Comparison of ENCODE assay signal across 25 cellular contexts in genomic region chr3:68631810-68632545, GRCh38.
"Had no signal": no experiment of that assay in that cellular context is flagged by ENCODE, and none has a peak within 500 bp of the region (broad histone marks: within the 10 kb centered on the region; RNA-seq: fewer than 3 reads in every experiment).

No MANE protein-coding gene starts in this region.

- H3K36me3 Mint-ChIP-seq: activated naive CD8-positive, alpha-beta T cell; natural killer cell treated with Interleukin-12 subunit alpha and Interleukin-12 subunit beta and Interleukin-15 and Interleukin-18, amount 100 ng/mL, for 72 hours had no signal

- H3K4me1 ChIP-seq: adrenal gland, breast epithelium, heart left ventricle, pancreas, psoas muscle, right atrium auricular region, spleen, upper lobe of right lung had no signal

- H3K27me3 ChIP-seq: adrenal gland, breast epithelium, heart left ventricle, pancreas, right atrium auricular region, spleen, upper lobe of right lung had no signal

- H3K4me1 Mint-ChIP-seq: central memory CD8-positive, alpha-beta T cell had no signal

- H3K9me3 Mint-ChIP-seq: activated T-cell treated with anti-CD3 and anti-CD28 coated beads, Interleukin-2, amount 50 U/mL, for 4 hours; activated T-helper 2 cell treated with anti-CD3 and anti-CD28 coated beads, Interferon-gamma antibody, Interleukin-2, Interleukin-4, amounts not matched to agents 10 μg/mL and 5 μg/mL and 100 μg/mL, durations not matched to agents 14 hours and 24 hours and 36 hours had no signal

- H3K36me3 ChIP-seq: adrenal gland, breast epithelium, heart left ventricle, pancreas, right atrium auricular region, spleen, thoracic aorta, upper lobe of right lung had no signal

- H3K27me3 Mint-ChIP-seq: natural killer cell treated with Interleukin-12 subunit alpha and Interleukin-12 subunit beta and Interleukin-15 and Interleukin-18, amount 100 ng/mL, for 72 hours had no signal

- H3K27ac ChIP-seq: adrenal gland, breast epithelium, dorsolateral prefrontal cortex, heart left ventricle, pancreas, psoas muscle, right atrium auricular region, spleen, thoracic aorta, upper lobe of right lung, VCaP had no signal

- H3K27ac Mint-ChIP-seq: activated naive CD8-positive, alpha-beta T cell; activated T-helper 2 cell treated with anti-CD3 and anti-CD28 coated beads, Interferon-gamma antibody, Interleukin-2, Interleukin-4, amounts not matched to agents 10 μg/mL and 5 μg/mL and 100 μg/mL, durations not matched to agents 14 hours and 24 hours and 36 hours; natural killer cell treated with Interleukin-12 subunit alpha and Interleukin-12 subunit beta and Interleukin-15 and Interleukin-18, amount 100 ng/mL, for 72 hours had no signal

- H3K9me3 ChIP-seq: adrenal gland, breast epithelium, pancreas, psoas muscle, right atrium auricular region, thoracic aorta, upper lobe of right lung had no signal

- DNase-seq: activated CD4-positive, alpha-beta T cell treated with anti-CD3 and anti-CD28 coated beads, Interleukin-2, amount 50 U/mL, for 48 hours; activated CD4-positive, CD25-positive, alpha-beta regulatory T cell treated with anti-CD3 and anti-CD28 coated beads, Interleukin-2, amount 50 U/mL, for 72 hours; activated CD8-positive, alpha-beta memory T cell treated with anti-CD3 and anti-CD28 coated beads, Interleukin-2, amount 50 U/mL, for 48 hours; activated naive CD4-positive, alpha-beta T cell; activated T-cell treated with anti-CD3 and anti-CD28 coated beads, Interleukin-2, amount 50 U/mL, for 4 hours; adrenal gland; dorsolateral prefrontal cortex; heart left ventricle; islet precursor cell; left cardiac atrium; pancreas; psoas muscle; spleen; stimulated activated CD4-positive, alpha-beta T cell treated with anti-CD3 and anti-CD28 coated beads, Interleukin-4, amount 100 ng/mL, for 1 hour; stimulated activated naive CD4-positive, alpha-beta T cell; SW 1271; upper lobe of right lung had no signal

- H3K4me3 Mint-ChIP-seq: activated naive CD8-positive, alpha-beta T cell; activated T-cell treated with anti-CD3 and anti-CD28 coated beads, Interleukin-2, amount 50 U/mL, for 4 hours; central memory CD8-positive, alpha-beta T cell; natural killer cell treated with Interleukin-12 subunit alpha and Interleukin-12 subunit beta and Interleukin-15 and Interleukin-18, amount 100 ng/mL, for 72 hours had no signal

- H3K4me3 ChIP-seq: adrenal gland, breast epithelium, dorsolateral prefrontal cortex, heart left ventricle, pancreas, psoas muscle, right atrium auricular region, spleen, thoracic aorta, upper lobe of right lung had no signal
